7 cellular contexts compared by ENCODE assay signal in genomic region chr9:13088734-13089427, GRCh38.
DNase-seq lines count a peak whose midpoint lies in the region; ATAC-seq, FAIRE-seq and TF ChIP-seq lines count a peak whose summit lies in the region.

No MANE protein-coding gene starts in this region.

- H3K9me3 ChIP-seq in GM12878 (replicated peaks; ENCODE audit: control insufficient read depth, insufficient read depth, low read length) (no peaks in the 10 kb centered on the region), tibial nerve (no peaks in the 10 kb centered on the region)

- peak; percentile 58 for TF ChIP-seq RAD21 in GM12878 (IDR thresholded peaks at IDR 0.05; ENCODE audit: insufficient read depth, low read depth, low read length)

- CTCF ChIA-PET in GM12878 (lab: Yijun Ruan, JAX) = interaction anchor here (0.7 to 6.1 kb wide), 18 partner anchors 9 to 378 kb away, joined by 3 to 72 read pairs (median 7); no protein-coding TSS in a partner anchor

- no peaks in the 10 kb centered on the region for H3K79me2 ChIP-seq in GM12878 (ENCODE audit: control insufficient read depth, insufficient read depth, low read length)

- RAD21 ChIA-PET in GM12878 (lab: Charles Lee; ENCODE audit: unreplicated experiment) = interaction anchor here (0.6 to 3.2 kb wide), 6 partner anchors 9 to 369 kb away, joined by 3 to 21 read pairs (median 4); no protein-coding TSS in a partner anchor

- TF ChIP-seq POLR2A in GM12891 (IDR thresholded peaks at IDR 0.05; ENCODE audit: low read depth, low read length) = no peak
- no peak for TF ChIP-seq POLR2A in GM12878 (IDR thresholded peaks at IDR 0.05; ENCODE audit: low read depth, low read length)
- TF ChIP-seq POLR2A in tibial nerve (IDR thresholded peaks at IDR 0.05) = no peak

- intact Hi-C loops in GM12878 (cut with micrococcal nuclease; ENCODE audit: unreplicated experiment) = loop anchor here (2.0 to 10.0 kb wide), 5 partner anchors 54 to 454 kb away; no protein-coding TSS in a partner anchor

- TF ChIP-seq CTCF in GM12878 (IDR thresholded peaks at IDR 0.05 in 2 of 3, conservative IDR thresholded peaks at IDR 0.05 in 1 of 3; ENCODE audit: control insufficient read depth in 2 of 3, extremely low read depth in 1 of 3, insufficient read depth in 1 of 3, low read depth in 3 of 3, low read length in 3 of 3) (peak; percentile 46 to 74 (median 62)), tibial nerve (IDR thresholded peaks at IDR 0.05) (peak; percentile 41 to 74 (median 55))

- H3K4me1 ChIP-seq in GM12878 (ENCODE audit: control insufficient read depth, insufficient read depth, low read length) (no peaks in the 10 kb centered on the region), tibial nerve (no peaks in the 10 kb centered on the region)

- POLR2A ChIA-PET in GM12878 (lab: Charles Lee) = no interaction called here

- H3K4me3 ChIP-seq in GM12878 (no peak overlapping the region), tibial nerve (no peak overlapping the region)

- H3K27ac ChIP-seq in GM12878 (ENCODE audit: control insufficient read depth, insufficient read depth) (no peak overlapping the region), tibial nerve (no peak overlapping the region)

- H3K27me3 ChIP-seq in GM12878 (replicated peaks in 1 of 2; ENCODE audit: control insufficient read depth in 2 of 2, insufficient read depth in 2 of 2, low read length in 1 of 2) = no peaks in the 10 kb centered on the region
- no peaks in the 10 kb centered on the region for H3K27me3 ChIP-seq in tibial nerve

- no peak overlapping the region for H2AFZ ChIP-seq in GM12878 (ENCODE audit: control insufficient read depth, low read depth, low read length)

- peak; percentile 73 for FAIRE-seq in GM12891 (lab: Jason Lieb, UNC)
- FAIRE-seq in GM12878 (lab: Jason Lieb, UNC) = no peak

- DNase-seq in GM12891 (ENCODE audit: insufficient read length, low spot score) (peak; percentile 37), NCI-H345 treated with DMSO at 0.1 percent for 48 hours (lab: John Stamatoyannopoulos, UW; ENCODE audit: unreplicated experiment) (peak; percentile 69), GM12878 (ENCODE audit: low read depth, low spot score) (no peak), iPS-NIHi7 (ENCODE audit: extremely low spot score) (peak; percentile 86), tibial nerve (ENCODE audit: low spot score in 2 of 2) (no peak)
- DNase-seq in stimulated activated naive CD4-positive, alpha-beta T cell treated with Interleukin-2 at 50 U/mL for 16 hours (lab: John Stamatoyannopoulos, UW) = no peak

- no peak overlapping the region for H3K9ac ChIP-seq in GM12878 (ENCODE audit: control insufficient read depth, insufficient read depth, low read length)

- no TSS peak for BruUV-seq in GM12878 (replicated peaks; lab: Mats Ljungman, UMichigan)

- peak; percentile 78 for ATAC-seq in HG03095 (IDR thresholded peaks at IDR 0.05; ENCODE audit: unreplicated experiment)
- peak; percentile 77 for ATAC-seq in GM12878

- in situ Hi-C loops in GM12878 (cut with MboI) = loop anchor here (5.0 kb wide), 1 partner anchor 367 kb away; no protein-coding TSS in a partner anchor

- H4K20me1 ChIP-seq in GM12878 (ENCODE audit: control insufficient read depth, insufficient read depth) = no peaks in the 10 kb centered on the region

- 20% methylated on average over 10 of the region's 10 CpGs for WGBS in GM12878 (ENCODE audit: insufficient coverage, insufficient replicate concordance, low lambda C conversion rate, missing lambda C conversion rate)
- WGBS in tibial nerve, 2 donors = 18 to 20% methylated on average over 10 of the region's 10 CpGs

- H3K4me2 ChIP-seq in GM12878 (ENCODE audit: control insufficient read depth, insufficient read depth) = no peak overlapping the region

- no peaks in the 10 kb centered on the region for H3K36me3 ChIP-seq in GM12878 (ENCODE audit: control insufficient read depth in 2 of 2, insufficient read depth in 2 of 2, low read length in 1 of 2)
- no peaks in the 10 kb centered on the region for H3K36me3 ChIP-seq in tibial nerve

- TF ChIP-seq EP300 in GM12878 (IDR thresholded peaks at IDR 0.05; ENCODE audit: borderline replicate concordance in 1 of 2, control insufficient read depth in 1 of 2, low read depth in 2 of 2, low read length in 2 of 2) (no peak), tibial nerve (IDR thresholded peaks at IDR 0.05) (no peak)

- SMC1A ChIA-PET in GM12878 (lab: Charles Lee; ENCODE audit: uncharacterized antibody, unreplicated experiment) = interaction anchor here (0.6 to 2.6 kb wide), 10 partner anchors 10 to 1814 kb away, joined by 3 to 9 read pairs (median 4); no protein-coding TSS in a partner anchor

TF ChIP-seq in GM12891, 5 proteins besides CTCF, POLR2A, EP300 and RAD21:
- no peak for TF ChIP-seq PAX5 (IDR thresholded peaks at IDR 0.05; ENCODE audit: insufficient read depth, low read length, severe bottlenecking)
- 0 out of 2 replicates have a peak, but pooled peaks have one; percentile 7 for TF ChIP-seq SPI1 (IDR thresholded peaks at IDR 0.05; ENCODE audit: low read depth, low read length)

TF ChIP-seq in GM12878, 131 proteins besides CTCF, POLR2A, EP300 and RAD21:
- TF ChIP-seq MYB (IDR thresholded peaks at IDR 0.05; ENCODE audit: borderline replicate concordance, low read depth, low read length) (no peak), SMC3 (IDR thresholded peaks at IDR 0.05; ENCODE audit: borderline replicate concordance, low read length) (peak; percentile 51)

Comparison
In these comparisons a context has a peak if more than half of its experiments do, and no peak if none do; other contexts are left out.
1. DNase-seq: peak in GM12891 (single experiment), NCI-H345 treated with DMSO at 0.1 percent for 48 hours (single experiment) and iPS-NIHi7 (single experiment); none in GM12878 (single experiment), tibial nerve (0 of 2) and stimulated activated naive CD4-positive, alpha-beta T cell treated with Interleukin-2 at 50 U/mL for 16 hours (single experiment).